ENCODE assay signal across 8 cellular contexts in genomic region chr17:48492401-48493298, GRCh38. TPM values are rescaled to one million over a fixed set of nuclear protein-coding genes. Genes with fewer than 3 reads are reported as not detected.
DNase-seq lines count a peak whose midpoint lies in the region; ATAC-seq, FAIRE-seq and TF ChIP-seq lines count a peak whose summit lies in the region.

No MANE protein-coding gene starts in this region.

- no peaks in the 10 kb centered on the region for H3K79me2 ChIP-seq in osteoblast (ENCODE audit: insufficient read depth, low read length)

- H3K27me3 ChIP-seq in Peyer's patch (no peaks in the 10 kb centered on the region), osteoblast (ENCODE audit: insufficient read depth, low read length) (peaks cover 6% of the 10 kb centered on the region), thyroid gland (no peaks in the 10 kb centered on the region)

- H3K27ac Mint-ChIP-seq in activated T-helper 17 cell treated with anti-CD3 and anti-CD28 coated beads, Interleukin-2, amount 50 U/mL, for 72 hours, result no peak overlapping the region

- no peaks in the 10 kb centered on the region for H3K36me3 ChIP-seq in Peyer's patch
- H3K36me3 ChIP-seq in osteoblast (ENCODE audit: insufficient read depth, low read length), result no peaks in the 10 kb centered on the region
- no peaks in the 10 kb centered on the region for H3K36me3 ChIP-seq in thyroid gland

- no peaks in the 10 kb centered on the region for H3K36me3 Mint-ChIP-seq in activated T-helper 17 cell treated with anti-CD3 and anti-CD28 coated beads, Interleukin-2, amount 50 U/mL, for 72 hours (ENCODE audit: low read depth)

- peak overlapping the region; percentile 86 for H2AFZ ChIP-seq in osteoblast (ENCODE audit: low read length)

- H3K4me3 Mint-ChIP-seq in activated T-helper 17 cell treated with anti-CD3 and anti-CD28 coated beads, Interleukin-2, amount 50 U/mL, for 72 hours, result peak overlapping the region; percentile 56

- H3K9me3 ChIP-seq in Peyer's patch (no peaks in the 10 kb centered on the region), osteoblast (ENCODE audit: low read depth, low read length) (no peaks in the 10 kb centered on the region), thyroid gland (no peaks in the 10 kb centered on the region)

- H3K4me1 Mint-ChIP-seq in activated T-helper 17 cell treated with anti-CD3 and anti-CD28 coated beads, Interleukin-2, amount 50 U/mL, for 72 hours, result peaks cover 8% of the 10 kb centered on the region

- H3K4me2 ChIP-seq in osteoblast (ENCODE audit: insufficient read depth, low read length), result peak overlapping the region; percentile 90

- peaks cover 7% of the 10 kb centered on the region for H3K27me3 Mint-ChIP-seq in activated T-helper 17 cell treated with anti-CD3 and anti-CD28 coated beads, Interleukin-2, amount 50 U/mL, for 72 hours

- TF ChIP-seq CTCF in Peyer's patch (IDR thresholded peaks at IDR 0.05), result peak; percentile 54 to 89 (median 84)
- peak; percentile 69 for TF ChIP-seq CTCF in osteoblast (IDR thresholded peaks at IDR 0.05; ENCODE audit: extremely low read depth, low read depth, low read length)
- peak; percentile 44 to 81 (median 58) for TF ChIP-seq CTCF in thyroid gland (IDR thresholded peaks at IDR 0.05)

- H3K4me3 ChIP-seq in Peyer's patch, result peak overlapping the region; percentile 2 to 44 (median 41)
- peak overlapping the region; percentile 67 for H3K4me3 ChIP-seq in osteoblast (ENCODE audit: insufficient read depth, low read length)
- H3K4me3 ChIP-seq in thyroid gland (replicated peaks in 1 of 3), result no peak overlapping the region

- no peak for TF ChIP-seq POLR2A in Peyer's patch (IDR thresholded peaks at IDR 0.05)
- no peak for TF ChIP-seq POLR2A in thyroid gland (IDR thresholded peaks at IDR 0.05)

- H4K20me1 ChIP-seq in osteoblast (ENCODE audit: insufficient read depth, low read length), result no peaks in the 10 kb centered on the region

- H3K4me1 ChIP-seq in Peyer's patch, result peaks cover 0 to 18% (median 3%) of the 10 kb centered on the region in 4 donors
- H3K4me1 ChIP-seq in osteoblast (ENCODE audit: insufficient read depth, low read length), result peaks cover 13% of the 10 kb centered on the region
- peaks cover 6 to 9% of the 10 kb centered on the region in 2 donors for H3K4me1 ChIP-seq in thyroid gland

- no peak for FAIRE-seq in frontal cortex (lab: Jason Lieb, UNC)

- intact Hi-C loops in thyroid gland (cut with DNase I), result no loop called here

- no peaks in the 10 kb centered on the region for H3K9me3 Mint-ChIP-seq in activated T-helper 17 cell treated with anti-CD3 and anti-CD28 coated beads, Interleukin-2, amount 50 U/mL, for 72 hours

- ATAC-seq in HG03280 (IDR thresholded peaks at IDR 0.05; ENCODE audit: unreplicated experiment), result peak; percentile 72
- peak; percentile 87 for ATAC-seq in activated T-helper 17 cell treated with anti-CD3 and anti-CD28 coated beads, Interleukin-2, amount 50 U/mL, for 72 hours (replicated peaks)

- WGBS in thyroid gland, 2 donors, result 8 to 9% methylated on average over 26 to 53 of the region's 53 CpGs

- H3K27ac ChIP-seq in Peyer's patch (peak overlapping the region in 2 of 4 donors; percentile 24 to 32), osteoblast (ENCODE audit: low read depth, low read length) (no peak overlapping the region), thyroid gland (no peak overlapping the region)

- peak; percentile 82 for DNase-seq in DMS53 (lab: John Stamatoyannopoulos, UW)
- DNase-seq in Peyer's patch, result peak; percentile 47 to 85 (median 84)
- peak; percentile 22 to 70 for DNase-seq in frontal cortex (ENCODE audit: low spot score in 2 of 2)
- DNase-seq in osteoblast (ENCODE audit: insufficient read length, low spot score, missing footprints), result peak; percentile 92
- DNase-seq in thyroid gland, result peak; percentile 47 to 52
- no peak for DNase-seq in Kasumi-1 (lab: John Stamatoyannopoulos, UW)

RNA-seq across cellular contexts. Expression of gene HOXB1, which starts 38.2 kb away (rescaled TPM):
- total RNA-seq in Peyer's patch, result not detected
- total RNA-seq in activated T-helper 17 cell treated with anti-CD3 and anti-CD28 coated beads, Interleukin-2, amount 50 U/mL, for 72 hours, result not detected
- not detected for total RNA-seq in frontal cortex
- not detected in 2 replicates for total RNA-seq in osteoblast
- not detected for total RNA-seq in thyroid gland

RNA-seq across cellular contexts. Expression of gene HOXB2, which starts 52.3 kb away (rescaled TPM):
- total RNA-seq in Peyer's patch, result 1 to 10 TPM; 1.4 to 9.6 (median 4.1) TPM
- 10 to 100 TPM in 1 of 2 donors, 1 to 10 TPM in 1; 2.0 to 15.3 TPM for total RNA-seq in activated T-helper 17 cell treated with anti-CD3 and anti-CD28 coated beads, Interleukin-2, amount 50 U/mL, for 72 hours
- total RNA-seq in frontal cortex, result not detected
- 2.1 and 3.3 TPM in 2 replicates for total RNA-seq in osteoblast
- total RNA-seq in thyroid gland, result 1 to 10 TPM; 2.6 to 9.4 (median 5.2) TPM

Comparison
In these comparisons a context has a peak if more than half of its experiments do, and no peak if none do; other contexts are left out.
1. DNase-seq: peak in DMS53 (single experiment), Peyer's patch (3 of 3), frontal cortex (2 of 2), osteoblast (single experiment) and thyroid gland (2 of 2); none in Kasumi-1 (0 of 2).
2. H3K4me3 ChIP-seq: peak in Peyer's patch (4 of 4) and osteoblast (single experiment); none in thyroid gland (0 of 3).
3. Peak in every context shown above with its lines, with median percentiles within 50 percentile points of each other: CTCF ChIP-seq.